Comparison of ENCODE assay signal across 10 cellular contexts in genomic region chr15:85621096-85621495, GRCh38.
DNase-seq lines count a peak whose midpoint lies in the region; ATAC-seq and TF ChIP-seq lines count a peak whose summit lies in the region.
"Had no signal": no experiment of that assay in that cellular context is flagged by ENCODE, and none has a peak within 500 bp of the region (broad histone marks: within the 10 kb centered on the region; RNA-seq: fewer than 3 reads in every experiment).

No MANE protein-coding gene starts in this region.

- no peak overlapping the region for H3K23ac ChIP-seq in trophoblast cell (ENCODE audit: low read length)

- CTCF ChIA-PET in AG04450 (lab: Charles Lee): interaction anchor here (0.7 to 1.0 kb wide), 2 partner anchors 135 to 325 kb away, joined by 3 to 4 read pairs; no protein-coding TSS in a partner anchor

- H2BK5ac ChIP-seq in trophoblast cell (ENCODE audit: low read depth, low read length, poor library complexity): no peak overlapping the region

- H3K4me3 ChIP-seq in AG04450 (ENCODE audit: low read depth, low read length) (peak overlapping the region; percentile 65), HFF-Myc (replicated peaks; ENCODE audit: low read depth, low read length) (peak overlapping the region; percentile 44), esophagus muscularis mucosa (peak overlapping the region; percentile 53 to 65 (median 60)), trophoblast cell (ENCODE audit: low read depth, low read length) (no peak overlapping the region)

- no peak for TF ChIP-seq POLR2A in esophagus muscularis mucosa (IDR thresholded peaks at IDR 0.05; ENCODE audit: low read depth)

- H3K27me3 ChIP-seq in AG04450 (ENCODE audit: control insufficient read depth, insufficient read depth, low read length): no peaks in the 10 kb centered on the region
- no peaks in the 10 kb centered on the region for H3K27me3 ChIP-seq in esophagus muscularis mucosa
- no peaks in the 10 kb centered on the region for H3K27me3 ChIP-seq in trophoblast cell (ENCODE audit: insufficient read depth, low read length)

- H3K4me1 Mint-ChIP-seq in natural killer cell treated with Interleukin-12 subunit alpha and Interleukin-12 subunit beta and Interleukin-15 and Interleukin-18, amount 100 ng/mL, for 72 hours (ENCODE audit: low read depth in 2 of 2): peaks cover 35 to 44% of the 10 kb centered on the region in 2 donors

- WGBS in esophagus muscularis mucosa: 21% methylated on average over 4 of the region's 4 CpGs
- WGBS in trophoblast cell (ENCODE audit: extremely low coverage, insufficient coverage, insufficient read length): no CpG with 5 or more reads among the region's 4 CpGs

- H2AFZ ChIP-seq in trophoblast cell (ENCODE audit: insufficient read depth, low read length, poor library complexity): no peak overlapping the region

- no peak overlapping the region for H3K18ac ChIP-seq in trophoblast cell (ENCODE audit: low read length)

- H3K9ac ChIP-seq in trophoblast cell (ENCODE audit: low read length): no peak overlapping the region

- H4K12ac ChIP-seq in trophoblast cell (ENCODE audit: low read depth, low read length): no peak overlapping the region

- H3K4me2 ChIP-seq in trophoblast cell (ENCODE audit: low read length): peak overlapping the region; percentile 36

- no peaks in the 10 kb centered on the region for H3K9me3 ChIP-seq in AG04450 (ENCODE audit: control insufficient read depth, insufficient read depth, low read length)
- H3K9me3 ChIP-seq in esophagus muscularis mucosa: no peaks in the 10 kb centered on the region
- H3K9me3 ChIP-seq in trophoblast cell (ENCODE audit: insufficient read depth, low read depth, low read length): no peaks in the 10 kb centered on the region

- H3K9me3 Mint-ChIP-seq in natural killer cell treated with Interleukin-12 subunit alpha and Interleukin-12 subunit beta and Interleukin-15 and Interleukin-18, amount 100 ng/mL, for 72 hours: peaks cover 3% of the 10 kb centered on the region
- H3K9me3 Mint-ChIP-seq: activated naive CD4-positive, alpha-beta T cell treated with anti-CD3 and anti-CD28 coated beads, Interleukin-2, amount 50 U/mL, for 24 hours; naive B cell had no signal

- H3K79me2 ChIP-seq in trophoblast cell (ENCODE audit: control insufficient read depth, insufficient read depth, low read length, poor library complexity): no peaks in the 10 kb centered on the region

- no peaks in the 10 kb centered on the region for H3K79me1 ChIP-seq in trophoblast cell (ENCODE audit: low read length)

- intact Hi-C loops in esophagus muscularis mucosa (cut with DNase I): no loop called here

- ATAC-seq in GM18867 (IDR thresholded peaks at IDR 0.05; ENCODE audit: unreplicated experiment): no peak
- no peak for ATAC-seq in natural killer cell treated with Interleukin-12 subunit alpha and Interleukin-12 subunit beta and Interleukin-15 and Interleukin-18, amount 100 ng/mL, for 72 hours

- TF ChIP-seq CTCF in AG04450 (IDR thresholded peaks at IDR 0.05; ENCODE audit: low read depth, low read length) (no peak), HFF-Myc (IDR thresholded peaks at IDR 0.05; ENCODE audit: low read depth, low read length, missing control alignments) (no peak), esophagus muscularis mucosa (IDR thresholded peaks at IDR 0.05) (no peak)

- H2BK12ac ChIP-seq in trophoblast cell (ENCODE audit: low read length): peak overlapping the region; percentile 65

- H3K27ac Mint-ChIP-seq in natural killer cell treated with Interleukin-12 subunit alpha and Interleukin-12 subunit beta and Interleukin-15 and Interleukin-18, amount 100 ng/mL, for 72 hours: no peak overlapping the region
- H3K27ac Mint-ChIP-seq: activated naive CD4-positive, alpha-beta T cell treated with anti-CD3 and anti-CD28 coated beads, Interleukin-2, amount 50 U/mL, for 24 hours had no signal

- no peak overlapping the region for H4K8ac ChIP-seq in trophoblast cell (ENCODE audit: low read depth, low read length)

- H2AK5ac ChIP-seq in trophoblast cell (ENCODE audit: low read length): no peak overlapping the region

- H3K14ac ChIP-seq in trophoblast cell (ENCODE audit: low read length): peak overlapping the region; percentile 78

- H3K4me1 ChIP-seq in esophagus muscularis mucosa: peaks cover 92 to 97% (median 96%) of the 10 kb centered on the region in 4 donors
- H3K4me1 ChIP-seq in trophoblast cell (ENCODE audit: control insufficient read depth in 1 of 2, insufficient read depth in 2 of 2, low read length in 2 of 2): peaks cover 4 to 9% of the 10 kb centered on the region in 2 experiments

- no peaks in the 10 kb centered on the region for H3K27me3 Mint-ChIP-seq in natural killer cell treated with Interleukin-12 subunit alpha and Interleukin-12 subunit beta and Interleukin-15 and Interleukin-18, amount 100 ng/mL, for 72 hours
- H3K27me3 Mint-ChIP-seq: activated naive CD4-positive, alpha-beta T cell treated with anti-CD3 and anti-CD28 coated beads, Interleukin-2, amount 50 U/mL, for 24 hours; naive B cell had no signal

- H4K91ac ChIP-seq in trophoblast cell (ENCODE audit: low read depth, low read length): peak overlapping the region; percentile 79

- H3K27ac ChIP-seq in AG04450 (ENCODE audit: low read depth, low read length): no peak overlapping the region
- H3K27ac ChIP-seq in esophagus muscularis mucosa (replicated peaks in 1 of 4): peak overlapping the region; percentile 80 to 89 (median 86)
- peak overlapping the region; percentile 26 for H3K27ac ChIP-seq in trophoblast cell (ENCODE audit: low read depth, low read length)

- no peak overlapping the region for H3K4me3 Mint-ChIP-seq in natural killer cell treated with Interleukin-12 subunit alpha and Interleukin-12 subunit beta and Interleukin-15 and Interleukin-18, amount 100 ng/mL, for 72 hours
- H3K4me3 Mint-ChIP-seq: activated naive CD4-positive, alpha-beta T cell treated with anti-CD3 and anti-CD28 coated beads, Interleukin-2, amount 50 U/mL, for 24 hours; naive B cell had no signal

- TF ChIP-seq EP300 in esophagus muscularis mucosa (IDR thresholded peaks at IDR 0.05): no peak

- no peak overlapping the region for H3K4ac ChIP-seq in trophoblast cell (ENCODE audit: low read depth, low read length)

- H2BK120ac ChIP-seq in trophoblast cell (ENCODE audit: insufficient read depth, low read length, poor library complexity): peak overlapping the region; percentile 38

- no peaks in the 10 kb centered on the region for H3K36me3 ChIP-seq in esophagus muscularis mucosa
- peaks cover 0 to 2% of the 10 kb centered on the region in 2 experiments for H3K36me3 ChIP-seq in trophoblast cell (ENCODE audit: control insufficient read depth in 1 of 2, insufficient read depth in 2 of 2, low read length in 2 of 2)

- DNase-seq in AG04450 (ENCODE audit: low read depth, low spot score) (no peak), HFF-Myc (ENCODE audit: extremely low read depth, low read depth) (no peak), esophagus muscularis mucosa (ENCODE audit: extremely low spot score) (no peak), trophoblast cell (no peak), NCI-H82 (lab: John Stamatoyannopoulos, UW) (no peak), NCI-H510A treated with DMSO at 0.1 percent for 48 hours (lab: John Stamatoyannopoulos, UW) (no peak)
- no peak for DNase-seq in natural killer cell treated with Interleukin-12 subunit alpha and Interleukin-12 subunit beta and Interleukin-15 and Interleukin-18, amount 100 ng/mL, for 72 hours (ENCODE audit: low spot score)
- DNase-seq: naive B cell had no signal

- POLR2A ChIA-PET in AG04450 (lab: Yijun Ruan, JAX): interaction anchor here (0.8 kb wide), 1 partner anchor 47 kb away, joined by 3 read pairs; no protein-coding TSS in a partner anchor

- H3K36me3 Mint-ChIP-seq in natural killer cell treated with Interleukin-12 subunit alpha and Interleukin-12 subunit beta and Interleukin-15 and Interleukin-18, amount 100 ng/mL, for 72 hours: no peaks in the 10 kb centered on the region
- H3K36me3 Mint-ChIP-seq: naive B cell had no signal
